1 cellular context compared by ENCODE assay signal in genomic region chr14:20682435-20683124, GRCh38.
TF ChIP-seq lines count a peak whose summit lies in the region.

No MANE protein-coding gene starts in this region.

TF ChIP-seq in HepG2, 621 proteins besides CTCF, POLR2A, EP300 and RAD21 (continued from another document and continues in another):
- TF ChIP-seq, protein P1, sequence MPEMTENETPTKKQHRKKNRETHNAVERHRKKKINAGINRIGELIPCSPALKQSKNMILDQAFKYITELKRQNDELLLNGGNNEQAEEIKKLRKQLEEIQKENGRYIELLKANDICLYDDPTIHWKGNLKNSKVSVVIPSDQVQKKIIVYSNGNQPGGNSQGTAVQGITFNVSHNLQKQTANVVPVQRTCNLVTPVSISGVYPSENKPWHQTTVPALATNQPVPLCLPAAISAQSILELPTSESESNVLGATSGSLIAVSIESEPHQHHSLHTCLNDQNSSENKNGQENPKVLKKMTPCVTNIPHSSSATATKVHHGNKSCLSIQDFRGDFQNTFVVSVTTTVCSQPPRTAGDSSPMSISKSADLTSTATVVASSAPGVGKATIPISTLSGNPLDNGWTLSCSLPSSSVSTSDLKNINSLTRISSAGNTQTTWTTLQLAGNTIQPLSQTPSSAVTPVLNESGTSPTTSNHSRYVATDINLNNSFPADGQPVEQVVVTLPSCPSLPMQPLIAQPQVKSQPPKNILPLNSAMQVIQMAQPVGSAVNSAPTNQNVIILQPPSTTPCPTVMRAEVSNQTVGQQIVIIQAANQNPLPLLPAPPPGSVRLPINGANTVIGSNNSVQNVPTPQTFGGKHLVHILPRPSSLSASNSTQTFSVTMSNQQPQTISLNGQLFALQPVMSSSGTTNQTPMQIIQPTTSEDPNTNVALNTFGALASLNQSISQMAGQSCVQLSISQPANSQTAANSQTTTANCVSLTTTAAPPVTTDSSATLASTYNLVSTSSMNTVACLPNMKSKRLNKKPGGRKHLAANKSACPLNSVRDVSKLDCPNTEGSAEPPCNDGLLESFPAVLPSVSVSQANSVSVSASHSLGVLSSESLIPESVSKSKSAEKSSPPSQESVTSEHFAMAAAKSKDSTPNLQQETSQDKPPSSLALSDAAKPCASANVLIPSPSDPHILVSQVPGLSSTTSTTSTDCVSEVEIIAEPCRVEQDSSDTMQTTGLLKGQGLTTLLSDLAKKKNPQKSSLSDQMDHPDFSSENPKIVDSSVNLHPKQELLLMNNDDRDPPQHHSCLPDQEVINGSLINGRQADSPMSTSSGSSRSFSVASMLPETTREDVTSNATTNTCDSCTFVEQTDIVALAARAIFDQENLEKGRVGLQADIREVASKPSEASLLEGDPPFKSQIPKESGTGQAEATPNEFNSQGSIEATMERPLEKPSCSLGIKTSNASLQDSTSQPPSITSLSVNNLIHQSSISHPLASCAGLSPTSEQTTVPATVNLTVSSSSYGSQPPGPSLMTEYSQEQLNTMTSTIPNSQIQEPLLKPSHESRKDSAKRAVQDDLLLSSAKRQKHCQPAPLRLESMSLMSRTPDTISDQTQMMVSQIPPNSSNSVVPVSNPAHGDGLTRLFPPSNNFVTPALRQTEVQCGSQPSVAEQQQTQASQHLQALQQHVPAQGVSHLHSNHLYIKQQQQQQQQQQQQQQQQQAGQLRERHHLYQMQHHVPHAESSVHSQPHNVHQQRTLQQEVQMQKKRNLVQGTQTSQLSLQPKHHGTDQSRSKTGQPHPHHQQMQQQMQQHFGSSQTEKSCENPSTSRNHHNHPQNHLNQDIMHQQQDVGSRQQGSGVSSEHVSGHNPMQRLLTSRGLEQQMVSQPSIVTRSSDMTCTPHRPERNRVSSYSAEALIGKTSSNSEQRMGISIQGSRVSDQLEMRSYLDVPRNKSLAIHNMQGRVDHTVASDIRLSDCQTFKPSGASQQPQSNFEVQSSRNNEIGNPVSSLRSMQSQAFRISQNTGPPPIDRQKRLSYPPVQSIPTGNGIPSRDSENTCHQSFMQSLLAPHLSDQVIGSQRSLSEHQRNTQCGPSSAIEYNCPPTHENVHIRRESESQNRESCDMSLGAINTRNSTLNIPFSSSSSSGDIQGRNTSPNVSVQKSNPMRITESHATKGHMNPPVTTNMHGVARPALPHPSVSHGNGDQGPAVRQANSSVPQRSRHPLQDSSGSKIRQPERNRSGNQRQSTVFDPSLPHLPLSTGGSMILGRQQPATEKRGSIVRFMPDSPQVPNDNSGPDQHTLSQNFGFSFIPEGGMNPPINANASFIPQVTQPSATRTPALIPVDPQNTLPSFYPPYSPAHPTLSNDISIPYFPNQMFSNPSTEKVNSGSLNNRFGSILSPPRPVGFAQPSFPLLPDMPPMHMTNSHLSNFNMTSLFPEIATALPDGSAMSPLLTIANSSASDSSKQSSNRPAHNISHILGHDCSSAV (CRISPR knock-in tag; IDR thresholded peaks at IDR 0.05; ENCODE audit: borderline replicate concordance): peak; percentile 74; the same call in 1 of the 2 replicates
- no peak for TF ChIP-seq RFX3 (CRISPR knock-in tag; IDR thresholded peaks at IDR 0.05)
- TF ChIP-seq ZNF710 (CRISPR knock-in tag; IDR thresholded peaks at IDR 0.05; ENCODE audit: borderline replicate concordance): peak; percentile 80; the same call in 1 of the 2 replicates
- peak; percentile 80 for TF ChIP-seq SP2 (CRISPR knock-in tag; IDR thresholded peaks at IDR 0.05)
- peak; percentile 92 for TF ChIP-seq ZZZ3 (CRISPR knock-in tag; IDR thresholded peaks at IDR 0.05; ENCODE audit: borderline replicate concordance)
- peak; percentile 69; the same call in 1 of the 2 replicates for TF ChIP-seq ZBTB42 (CRISPR knock-in tag; IDR thresholded peaks at IDR 0.05)
- peak; percentile 54; the same call in 1 of the 2 replicates for TF ChIP-seq NKX3-1 (CRISPR knock-in tag; IDR thresholded peaks at IDR 0.05)
- no peak for TF ChIP-seq HNRNPK (IDR thresholded peaks at IDR 0.05; ENCODE audit: low read depth, low read length, poor library complexity, severe bottlenecking)
- TF ChIP-seq SAFB2 (CRISPR knock-in tag; IDR thresholded peaks at IDR 0.05; ENCODE audit: borderline replicate concordance, low read depth): no peak
- TF ChIP-seq ONECUT2 (CRISPR knock-in tag; IDR thresholded peaks at IDR 0.05): no peak
- no peak for TF ChIP-seq NR2F2 (IDR thresholded peaks at IDR 0.05; ENCODE audit: borderline replicate concordance, low read depth)
- TF ChIP-seq POLR2G (IDR thresholded peaks at IDR 0.05; ENCODE audit: low read depth, low read length): peak; percentile 91
- peak; percentile 45; the same call in 1 of the 2 replicates for TF ChIP-seq NFKB2 (CRISPR knock-in tag; IDR thresholded peaks at IDR 0.05; ENCODE audit: borderline replicate concordance)
- TF ChIP-seq SMAD1 (CRISPR knock-in tag; IDR thresholded peaks at IDR 0.05; ENCODE audit: borderline replicate concordance, low read depth): no peak
- TF ChIP-seq ZNF678 (CRISPR knock-in tag; IDR thresholded peaks at IDR 0.05): peak; percentile 51; the same call in 1 of the 2 replicates
- peak; percentile 79; the same call in 1 of the 2 replicates for TF ChIP-seq MEF2D (CRISPR knock-in tag; IDR thresholded peaks at IDR 0.05)
- peak; percentile 64 for TF ChIP-seq ZKSCAN5 (CRISPR knock-in tag; IDR thresholded peaks at IDR 0.05)
- no peak; the same call in 1 of the 2 replicates for TF ChIP-seq ZNF782 (CRISPR knock-in tag; IDR thresholded peaks at IDR 0.05; ENCODE audit: borderline replicate concordance)
- no peak for TF ChIP-seq NPAS2 (CRISPR knock-in tag; IDR thresholded peaks at IDR 0.05; ENCODE audit: borderline replicate concordance)
- TF ChIP-seq MTF1 (CRISPR knock-in tag; IDR thresholded peaks at IDR 0.05): 0 out of 2 replicates have a peak, but pooled peaks have one; percentile 29
- TF ChIP-seq ZNF569 (CRISPR knock-in tag; IDR thresholded peaks at IDR 0.05; ENCODE audit: borderline replicate concordance): peak; percentile 93; the same call in 1 of the 2 replicates
- no peak for TF ChIP-seq MTA3 (CRISPR knock-in tag; IDR thresholded peaks at IDR 0.05)
- TF ChIP-seq TAF1 (CRISPR knock-in tag; IDR thresholded peaks at IDR 0.05): peak; percentile 77
- no peak for TF ChIP-seq TRIM24 (CRISPR knock-in tag; IDR thresholded peaks at IDR 0.05)
- peak; percentile 39; the same call in 1 of the 2 replicates for TF ChIP-seq ELF3 (CRISPR knock-in tag; IDR thresholded peaks at IDR 0.05)
- TF ChIP-seq CCDC6 (CRISPR knock-in tag; IDR thresholded peaks at IDR 0.05): 0 out of 2 replicates have a peak, but pooled peaks have one; percentile 13
- TF ChIP-seq, protein P2, sequence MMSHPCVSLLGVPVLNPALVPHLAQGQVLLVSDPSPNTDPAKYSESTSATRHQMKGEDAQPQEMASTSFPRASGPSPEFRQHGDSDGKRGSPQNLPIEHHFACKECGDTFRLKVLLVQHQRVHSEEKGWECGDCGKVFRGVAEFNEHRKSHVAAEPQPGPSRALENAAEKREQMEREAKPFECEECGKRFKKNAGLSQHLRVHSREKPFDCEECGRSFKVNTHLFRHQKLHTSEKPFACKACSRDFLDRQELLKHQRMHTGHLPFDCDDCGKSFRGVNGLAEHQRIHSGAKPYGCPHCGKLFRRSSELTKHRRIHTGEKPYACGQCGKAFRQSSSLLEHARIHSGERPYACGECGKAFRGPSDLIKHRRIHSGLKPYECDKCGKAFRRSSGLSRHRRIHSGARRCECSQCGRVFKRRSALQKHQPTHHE (CRISPR knock-in tag; IDR thresholded peaks at IDR 0.05; ENCODE audit: borderline replicate concordance): peak; percentile 82; the same call in 1 of the 2 replicates
- TF ChIP-seq ZNF773 (CRISPR knock-in tag; IDR thresholded peaks at IDR 0.05; ENCODE audit: borderline replicate concordance): no peak
- peak; percentile 9; the same call in 1 of the 2 replicates for TF ChIP-seq HCFC1 (IDR thresholded peaks at IDR 0.05; ENCODE audit: low read depth, low read length)
- TF ChIP-seq SMARCC2 (IDR thresholded peaks at IDR 0.05): no peak
- TF ChIP-seq ZSCAN20 (CRISPR knock-in tag; IDR thresholded peaks at IDR 0.05; ENCODE audit: borderline replicate concordance): no peak
- no peak for TF ChIP-seq FOXA1 (IDR thresholded peaks at IDR 0.05)
- peak; percentile 40; the same call in 1 of the 2 replicates for TF ChIP-seq FOXA1 (CRISPR knock-in tag; IDR thresholded peaks at IDR 0.05)
- TF ChIP-seq KDM4B (CRISPR knock-in tag; IDR thresholded peaks at IDR 0.05): peak; percentile 66; the same call in 1 of the 2 replicates
- no peak for TF ChIP-seq ZNF282 (IDR thresholded peaks at IDR 0.05; ENCODE audit: partially characterized antibody)
- TF ChIP-seq JUND (CRISPR knock-in tag; IDR thresholded peaks at IDR 0.05): no peak; the same call in 1 of the 2 replicates
- no peak; the same call in 1 of the 2 replicates for TF ChIP-seq KDM5B (CRISPR knock-in tag; IDR thresholded peaks at IDR 0.05; ENCODE audit: borderline replicate concordance)
- TF ChIP-seq, protein P3, sequence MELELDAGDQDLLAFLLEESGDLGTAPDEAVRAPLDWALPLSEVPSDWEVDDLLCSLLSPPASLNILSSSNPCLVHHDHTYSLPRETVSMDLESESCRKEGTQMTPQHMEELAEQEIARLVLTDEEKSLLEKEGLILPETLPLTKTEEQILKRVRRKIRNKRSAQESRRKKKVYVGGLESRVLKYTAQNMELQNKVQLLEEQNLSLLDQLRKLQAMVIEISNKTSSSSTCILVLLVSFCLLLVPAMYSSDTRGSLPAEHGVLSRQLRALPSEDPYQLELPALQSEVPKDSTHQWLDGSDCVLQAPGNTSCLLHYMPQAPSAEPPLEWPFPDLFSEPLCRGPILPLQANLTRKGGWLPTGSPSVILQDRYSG (CRISPR knock-in tag; IDR thresholded peaks at IDR 0.05): peak; percentile 2; the same call in 1 of the 2 replicates
- TF ChIP-seq NRL (CRISPR knock-in tag; IDR thresholded peaks at IDR 0.05; ENCODE audit: borderline replicate concordance): peak; percentile 84; the same call in 1 of the 2 replicates
- TF ChIP-seq XBP1 (CRISPR knock-in tag; IDR thresholded peaks at IDR 0.05): no peak
- no peak for TF ChIP-seq ZSCAN5A (CRISPR knock-in tag; IDR thresholded peaks at IDR 0.05; ENCODE audit: borderline replicate concordance)
- no peak for TF ChIP-seq BRF2 (CRISPR knock-in tag; IDR thresholded peaks at IDR 0.05)
- peak; percentile 86 for TF ChIP-seq ELF1 (CRISPR knock-in tag; IDR thresholded peaks at IDR 0.05)
- no peak for TF ChIP-seq ZNF629 (CRISPR knock-in tag; conservative IDR thresholded peaks at IDR 0.05)
- TF ChIP-seq SOX13 (IDR thresholded peaks at IDR 0.05): no peak
- TF ChIP-seq SOX13 (CRISPR knock-in tag; conservative IDR thresholded peaks at IDR 0.05 in 1 of 2, IDR thresholded peaks at IDR 0.05 in 1 of 2): peak in 1 of 2 experiments; percentile 2; a peak in 1 of 4 replicates
- TF ChIP-seq, protein P4, sequence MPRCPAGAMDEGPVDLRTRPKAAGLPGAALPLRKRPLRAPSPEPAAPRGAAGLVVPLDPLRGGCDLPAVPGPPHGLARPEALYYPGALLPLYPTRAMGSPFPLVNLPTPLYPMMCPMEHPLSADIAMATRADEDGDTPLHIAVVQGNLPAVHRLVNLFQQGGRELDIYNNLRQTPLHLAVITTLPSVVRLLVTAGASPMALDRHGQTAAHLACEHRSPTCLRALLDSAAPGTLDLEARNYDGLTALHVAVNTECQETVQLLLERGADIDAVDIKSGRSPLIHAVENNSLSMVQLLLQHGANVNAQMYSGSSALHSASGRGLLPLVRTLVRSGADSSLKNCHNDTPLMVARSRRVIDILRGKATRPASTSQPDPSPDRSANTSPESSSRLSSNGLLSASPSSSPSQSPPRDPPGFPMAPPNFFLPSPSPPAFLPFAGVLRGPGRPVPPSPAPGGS (CRISPR knock-in tag; IDR thresholded peaks at IDR 0.05): 0 out of 2 replicates have a peak, but pooled peaks have one; percentile 81
- peak; percentile 50 for TF ChIP-seq ASH2L (IDR thresholded peaks at IDR 0.05; ENCODE audit: insufficient read length, low read depth, low read length)
- TF ChIP-seq CHD4 (IDR thresholded peaks at IDR 0.05; ENCODE audit: borderline replicate concordance, low read length): no peak
- TF ChIP-seq ZNF543 (CRISPR knock-in tag; IDR thresholded peaks at IDR 0.05): peak; percentile 93
- TF ChIP-seq PRMT3 (CRISPR knock-in tag; IDR thresholded peaks at IDR 0.05; ENCODE audit: borderline replicate concordance, low read depth): 0 out of 2 replicates have a peak, but pooled peaks have one; percentile 28
- TF ChIP-seq ZNF713 (CRISPR knock-in tag; IDR thresholded peaks at IDR 0.05): no peak
- no peak for TF ChIP-seq HOXD1 (CRISPR knock-in tag; IDR thresholded peaks at IDR 0.05)
- TF ChIP-seq ZNF724P (CRISPR knock-in tag; IDR thresholded peaks at IDR 0.05; ENCODE audit: borderline replicate concordance): no peak
